ENCODE assay signal across 17 cellular contexts in the genomic region with DNA sequence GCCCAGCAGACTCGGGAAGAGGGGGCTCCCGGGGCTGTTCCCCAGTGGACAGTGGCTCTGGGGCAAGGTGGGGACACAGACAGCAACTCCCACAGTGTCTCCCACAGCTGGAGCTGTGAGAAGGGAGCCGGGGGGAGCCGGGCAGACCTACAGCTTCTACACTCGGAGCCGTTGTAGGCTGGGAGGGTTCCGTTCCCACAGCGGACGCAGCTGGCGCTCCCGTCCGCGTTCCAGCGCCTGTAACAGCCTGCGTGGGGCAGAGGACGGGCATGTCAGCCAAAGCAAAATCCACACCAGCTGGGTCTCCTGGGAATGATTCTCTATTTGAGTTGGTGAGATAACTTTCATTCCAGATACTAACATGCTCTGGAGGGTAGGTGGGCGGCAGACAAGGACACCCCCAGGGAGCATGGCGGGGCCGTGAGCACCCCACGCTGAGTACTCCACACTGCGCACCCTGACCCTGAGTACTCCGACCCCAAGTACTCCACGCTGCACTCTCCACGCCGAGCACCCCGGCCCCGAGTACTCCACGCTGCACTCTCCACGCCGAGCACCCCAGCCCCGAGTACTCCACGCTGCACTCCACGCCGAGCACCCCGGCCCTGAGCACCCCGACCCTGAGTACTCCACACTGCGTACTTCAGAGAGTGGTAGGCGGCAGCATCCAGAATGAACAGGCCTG. TPM values are rescaled to one million over a fixed set of nuclear protein-coding genes. Genes with fewer than 3 reads are reported as not detected.
"Had no signal": no experiment of that assay in that cellular context is flagged by ENCODE, and none has a peak within 500 bp of the region (broad histone marks: within the 10 kb centered on the region; RNA-seq: fewer than 3 reads in every experiment).

No MANE protein-coding gene starts in this region.

- H3K36me3 ChIP-seq: brain microvascular endothelial cell, uterus had no signal

- H3K27ac ChIP-seq: brain microvascular endothelial cell, dorsolateral prefrontal cortex, testis, uterus had no signal

- H3K4me3 ChIP-seq: dorsolateral prefrontal cortex, testis, uterus had no signal

- ATAC-seq: esophagus mucosa, natural killer cell had no signal

- H3K4me1 Mint-ChIP-seq: natural killer cell had no signal

- H3K9me3 Mint-ChIP-seq: natural killer cell; stimulated activated naive CD8-positive, alpha-beta T cell treated with anti-CD3 and anti-CD28 coated beads, Interleukin-15, Interleukin-2, amounts not matched to agents 100 ng/mL and 50 ng/mL, for 24 hours had no signal

- H3K27ac Mint-ChIP-seq: activated naive CD8-positive, alpha-beta T cell; natural killer cell; stimulated activated naive CD8-positive, alpha-beta T cell treated with anti-CD3 and anti-CD28 coated beads, Interleukin-15, Interleukin-2, amounts not matched to agents 100 ng/mL and 50 ng/mL, for 24 hours had no signal

- H3K27me3 Mint-ChIP-seq: activated naive CD8-positive, alpha-beta T cell; stimulated activated naive CD8-positive, alpha-beta T cell treated with anti-CD3 and anti-CD28 coated beads, Interleukin-15, Interleukin-2, amounts not matched to agents 100 ng/mL and 50 ng/mL, for 24 hours had no signal

- H3K27me3 ChIP-seq: brain microvascular endothelial cell, dorsolateral prefrontal cortex, testis, uterus had no signal

- H3K4me3 Mint-ChIP-seq: activated naive CD8-positive, alpha-beta T cell; natural killer cell; stimulated activated naive CD8-positive, alpha-beta T cell treated with anti-CD3 and anti-CD28 coated beads, Interleukin-15, Interleukin-2, amounts not matched to agents 100 ng/mL and 50 ng/mL, for 24 hours had no signal

- DNase-seq: activated CD4-positive, alpha-beta T cell treated with anti-CD3 and anti-CD28 coated beads, Interleukin-2, amount 50 U/mL, for 4 hours; activated CD4-positive, CD25-positive, alpha-beta regulatory T cell treated with anti-CD3 and anti-CD28 coated beads, Interleukin-2, amount 50 U/mL, for 72 hours; activated effector memory CD4-positive, alpha-beta T cell treated with Interleukin-2 at 50 U/mL for 16 hours; brain microvascular endothelial cell; cerebellar nuclear complex; hippocampal formation; natural killer cell; nucleus accumbens; stimulated activated CD4-positive, alpha-beta T cell treated with anti-CD3 and anti-CD28 coated beads, Interleukin-4, amount 100 ng/mL, for 1 hour; stimulated activated CD8-positive, alpha-beta memory T cell treated with anti-CD3 and anti-CD28 coated beads, Interleukin-4, amount 100 ng/mL, for 48 hours; testis; uterus had no signal

- H3K4me1 ChIP-seq: testis, uterus had no signal

- H3K36me3 Mint-ChIP-seq: activated naive CD8-positive, alpha-beta T cell; natural killer cell had no signal

RNA-seq across cellular contexts. Expression of gene RNF223, which starts 13.4 kb away (rescaled TPM):
- total RNA-seq: glomerular endothelial cell, natural killer cell, uterus had no signal
